ENCODE assay signal across 8 cellular contexts in the genomic region with DNA sequence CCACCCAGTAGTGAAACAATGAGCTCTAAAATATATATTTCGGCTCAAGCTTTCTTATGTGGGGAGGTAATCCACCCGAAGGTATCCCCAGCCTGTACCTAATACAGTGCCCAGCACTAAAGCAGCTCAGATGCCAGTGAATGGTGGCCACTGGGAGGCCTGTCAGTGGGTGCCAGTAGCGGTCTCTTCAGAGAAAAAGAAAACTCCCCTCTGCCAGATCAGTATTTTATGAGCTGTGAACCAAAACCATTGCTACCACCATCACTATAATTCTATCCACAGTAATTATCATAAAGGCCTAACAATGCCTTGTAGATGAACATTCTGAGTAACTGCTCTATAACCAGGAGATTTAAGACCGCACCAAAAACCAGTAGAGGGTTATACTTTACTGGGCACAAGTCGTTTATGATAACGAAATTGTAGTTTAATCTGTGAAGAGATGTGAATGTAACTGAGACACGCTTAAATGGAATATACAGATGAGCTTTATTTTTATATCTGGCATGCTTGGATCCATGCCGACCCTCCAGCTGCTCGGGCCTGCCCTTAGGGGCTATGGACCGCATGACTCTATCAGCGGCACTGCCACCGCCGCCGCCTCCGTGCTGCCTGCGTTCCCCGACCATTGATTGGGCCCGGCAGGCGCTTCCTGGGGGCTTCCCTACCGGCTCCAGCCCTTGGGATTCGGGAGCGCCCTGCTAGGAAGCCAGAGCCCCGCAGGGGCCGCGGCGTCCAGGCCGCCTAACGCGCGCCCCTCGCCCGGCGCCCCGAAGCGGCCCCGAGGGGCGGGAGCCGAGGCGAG. TPM values are rescaled to one million over a fixed set of nuclear protein-coding genes. Genes with fewer than 3 reads are reported as not detected.
A peak's percentile ranks its signal among the peaks of the same experiment; 100 is the strongest.
DNase-seq lines count a peak whose midpoint lies in the region; ATAC-seq and TF ChIP-seq lines count a peak whose summit lies in the region.

No MANE protein-coding gene starts in this region.

- H3F3A ChIP-seq in PC-9 (ENCODE audit: insufficient read depth, low read depth), result peaks cover 10% of the 10 kb centered on the region; the same call in 1 of the 2 replicates

- H3K4me3 Mint-ChIP-seq in activated naive CD8-positive, alpha-beta T cell treated with anti-CD3 and anti-CD28 coated beads, Interleukin-2, amount 50 U/mL, for 24 hours, result peak overlapping the region; percentile 84
- H3K4me3 Mint-ChIP-seq in osteocyte (ENCODE audit: unreplicated experiment), result peak overlapping the region; percentile 77

- DNase-seq in COLO668 (lab: John Stamatoyannopoulos, UW; ENCODE audit: unreplicated experiment) (peak; percentile 73), PC-9 (peak in 1 of 2 experiments; percentile 10), Right ventricle myocardium inferior (ENCODE audit: missing footprints) (peak; percentile 90), osteocyte (ENCODE audit: extremely low spot score, unreplicated experiment) (no peak), SIG-M5 (lab: John Stamatoyannopoulos, UW) (no peak)
- peak; percentile 67 for DNase-seq in activated naive CD8-positive, alpha-beta T cell treated with anti-CD3 and anti-CD28 coated beads, Interleukin-2, amount 50 U/mL, for 24 hours

- H3K4me1 Mint-ChIP-seq in activated naive CD8-positive, alpha-beta T cell treated with anti-CD3 and anti-CD28 coated beads, Interleukin-2, amount 50 U/mL, for 24 hours, result peaks cover 29% of the 10 kb centered on the region
- H3K4me1 Mint-ChIP-seq in osteocyte (ENCODE audit: unreplicated experiment), result peaks cover 35% of the 10 kb centered on the region

- peaks cover 32% of the 10 kb centered on the region for H3K36me3 Mint-ChIP-seq in activated naive CD8-positive, alpha-beta T cell treated with anti-CD3 and anti-CD28 coated beads, Interleukin-2, amount 50 U/mL, for 24 hours (ENCODE audit: low read depth)
- no peaks in the 10 kb centered on the region for H3K36me3 Mint-ChIP-seq in osteocyte (ENCODE audit: unreplicated experiment)

- no peaks in the 10 kb centered on the region for H3K27me3 Mint-ChIP-seq in activated naive CD8-positive, alpha-beta T cell treated with anti-CD3 and anti-CD28 coated beads, Interleukin-2, amount 50 U/mL, for 24 hours
- H3K27me3 Mint-ChIP-seq in osteocyte (ENCODE audit: unreplicated experiment), result no peaks in the 10 kb centered on the region

- TSS peak; percentile 71 for BruUV-seq in PC-9 (replicated peaks; lab: Mats Ljungman, UMichigan)

- no peaks in the 10 kb centered on the region for H3K9me3 ChIP-seq in PC-9 (ENCODE audit: insufficient read depth, low read depth)

- peaks cover 34% of the 10 kb centered on the region for H3K4me1 ChIP-seq in PC-9 (replicated peaks; ENCODE audit: insufficient read depth)

- peak; percentile 28 for ATAC-seq in GM19438 (IDR thresholded peaks at IDR 0.05; ENCODE audit: low read depth, unreplicated experiment)
- ATAC-seq in HG03442 (IDR thresholded peaks at IDR 0.05; ENCODE audit: unreplicated experiment), result peak; percentile 24
- peak; percentile 50 for ATAC-seq in activated naive CD8-positive, alpha-beta T cell treated with anti-CD3 and anti-CD28 coated beads, Interleukin-2, amount 50 U/mL, for 24 hours
- ATAC-seq in Right ventricle myocardium inferior, result peak; percentile 65

- no peaks in the 10 kb centered on the region for H3K36me3 ChIP-seq in PC-9 (ENCODE audit: low read depth)

- peak overlapping the region; percentile 82 for H2AFZ ChIP-seq in PC-9

- TF ChIP-seq CTCF in PC-9 (conservative IDR thresholded peaks at IDR 0.05), result no peak
- peak; percentile 16 for TF ChIP-seq CTCF in osteocyte (IDR thresholded peaks at IDR 0.05)

- peak overlapping the region; percentile 80 for H3K4me2 ChIP-seq in PC-9

- intact Hi-C loops in PC-9 (cut with micrococcal nuclease; ENCODE audit: unreplicated experiment), result loop anchor here (2.0 to 5.0 kb wide), 3 partner anchors 92 to 518 kb away; partner anchors contain the start of genes CISD2 and SLC9B1
- intact Hi-C loops in Right ventricle myocardium inferior (cut with DNase I), result loop anchor here (1.0 to 5.0 kb wide), 4 partner anchors 54 to 327 kb away; partner anchors contain the start of gene UBE2D3

- no peaks in the 10 kb centered on the region for H3K9me2 ChIP-seq in PC-9 (ENCODE audit: insufficient read depth)

- peak overlapping the region; percentile 93 for H3K27ac Mint-ChIP-seq in activated naive CD8-positive, alpha-beta T cell treated with anti-CD3 and anti-CD28 coated beads, Interleukin-2, amount 50 U/mL, for 24 hours
- peak overlapping the region; percentile 86 for H3K27ac Mint-ChIP-seq in osteocyte (ENCODE audit: unreplicated experiment)

- POLR2A ChIA-PET in PC-9 (lab: Charles Lee; ENCODE audit: unreplicated experiment), result no interaction called here

- H3K79me2 ChIP-seq in PC-9 (ENCODE audit: low read depth), result peaks cover 41% of the 10 kb centered on the region

- CTCF ChIA-PET in PC-9 (lab: Charles Lee), result no interaction called here

- peak overlapping the region; percentile 82 for H3K27ac ChIP-seq in PC-9

- peaks cover 7% of the 10 kb centered on the region for H3K9me3 Mint-ChIP-seq in activated naive CD8-positive, alpha-beta T cell treated with anti-CD3 and anti-CD28 coated beads, Interleukin-2, amount 50 U/mL, for 24 hours
- H3K9me3 Mint-ChIP-seq in osteocyte (ENCODE audit: unreplicated experiment), result no peaks in the 10 kb centered on the region

- H4K20me1 ChIP-seq in PC-9 (ENCODE audit: insufficient read depth), result no peaks in the 10 kb centered on the region

- H3K27me3 ChIP-seq in PC-9 (ENCODE audit: insufficient read depth, low read depth), result no peaks in the 10 kb centered on the region

- peak overlapping the region; percentile 60 for H3K4me3 ChIP-seq in PC-9

RNA-seq across cellular contexts. Expression of gene NFKB1, which starts 0.6 kb away (rescaled TPM):
- total RNA-seq in PC-9 (2021), result 11.6 and 16.8 TPM in 2 replicates
- total RNA-seq in Right ventricle myocardium inferior, result 20.6 TPM
- 27.9 and 28.8 TPM in 2 replicates for total RNA-seq in osteocyte

Comparison
In these comparisons a context has a peak if more than half of its experiments do, and no peak if none do; other contexts are left out.
1. DNase-seq: peak in COLO668 (single experiment), activated naive CD8-positive, alpha-beta T cell treated with anti-CD3 and anti-CD28 coated beads, Interleukin-2, amount 50 U/mL, for 24 hours (single experiment) and Right ventricle myocardium inferior (single experiment); none in osteocyte (single experiment) and SIG-M5 (single experiment).
2. Peak in every context shown above with its lines, with median percentiles within 50 percentile points of each other: ATAC-seq.